In the genomic region with DNA sequence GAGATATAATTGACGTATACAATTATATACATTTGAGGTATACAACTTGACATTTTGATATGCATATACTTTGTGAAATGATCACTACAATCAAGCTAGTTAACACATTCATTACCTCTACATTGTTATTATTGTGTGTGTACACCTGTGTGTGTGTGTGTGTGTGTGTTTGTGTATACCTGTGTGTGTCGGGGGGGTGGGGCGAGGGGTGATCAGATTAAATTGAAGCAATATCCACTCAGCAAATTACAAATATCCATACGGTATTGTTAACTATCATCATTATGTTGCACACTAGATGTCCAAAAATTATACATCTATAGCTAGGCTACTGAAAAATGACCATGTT, we compare ENCODE assay signal across 1 cellular context.
TF ChIP-seq lines count a peak whose summit lies in the region.

No MANE protein-coding gene starts in this region.

TF ChIP-seq in GM23338, 12 proteins besides CTCF, POLR2A, EP300 and RAD21 (continued from another document):
- TF ChIP-seq ZNF462 (CRISPR knock-in tag; IDR thresholded peaks at IDR 0.05) (no peak), EZH2 (IDR thresholded peaks at IDR 0.05; ENCODE audit: low read depth, unreplicated experiment) (no peak), STAT1 (IDR thresholded peaks at IDR 0.05; ENCODE audit: unreplicated experiment) (no peak)
- TF ChIP-seq, protein P1, sequence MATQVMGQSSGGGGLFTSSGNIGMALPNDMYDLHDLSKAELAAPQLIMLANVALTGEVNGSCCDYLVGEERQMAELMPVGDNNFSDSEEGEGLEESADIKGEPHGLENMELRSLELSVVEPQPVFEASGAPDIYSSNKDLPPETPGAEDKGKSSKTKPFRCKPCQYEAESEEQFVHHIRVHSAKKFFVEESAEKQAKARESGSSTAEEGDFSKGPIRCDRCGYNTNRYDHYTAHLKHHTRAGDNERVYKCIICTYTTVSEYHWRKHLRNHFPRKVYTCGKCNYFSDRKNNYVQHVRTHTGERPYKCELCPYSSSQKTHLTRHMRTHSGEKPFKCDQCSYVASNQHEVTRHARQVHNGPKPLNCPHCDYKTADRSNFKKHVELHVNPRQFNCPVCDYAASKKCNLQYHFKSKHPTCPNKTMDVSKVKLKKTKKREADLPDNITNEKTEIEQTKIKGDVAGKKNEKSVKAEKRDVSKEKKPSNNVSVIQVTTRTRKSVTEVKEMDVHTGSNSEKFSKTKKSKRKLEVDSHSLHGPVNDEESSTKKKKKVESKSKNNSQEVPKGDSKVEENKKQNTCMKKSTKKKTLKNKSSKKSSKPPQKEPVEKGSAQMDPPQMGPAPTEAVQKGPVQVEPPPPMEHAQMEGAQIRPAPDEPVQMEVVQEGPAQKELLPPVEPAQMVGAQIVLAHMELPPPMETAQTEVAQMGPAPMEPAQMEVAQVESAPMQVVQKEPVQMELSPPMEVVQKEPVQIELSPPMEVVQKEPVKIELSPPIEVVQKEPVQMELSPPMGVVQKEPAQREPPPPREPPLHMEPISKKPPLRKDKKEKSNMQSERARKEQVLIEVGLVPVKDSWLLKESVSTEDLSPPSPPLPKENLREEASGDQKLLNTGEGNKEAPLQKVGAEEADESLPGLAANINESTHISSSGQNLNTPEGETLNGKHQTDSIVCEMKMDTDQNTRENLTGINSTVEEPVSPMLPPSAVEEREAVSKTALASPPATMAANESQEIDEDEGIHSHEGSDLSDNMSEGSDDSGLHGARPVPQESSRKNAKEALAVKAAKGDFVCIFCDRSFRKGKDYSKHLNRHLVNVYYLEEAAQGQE (IDR thresholded peaks at IDR 0.05; ENCODE audit: unreplicated experiment), result no peak
